Comparison of ENCODE assay signal across 1 cellular context in the genomic region with DNA sequence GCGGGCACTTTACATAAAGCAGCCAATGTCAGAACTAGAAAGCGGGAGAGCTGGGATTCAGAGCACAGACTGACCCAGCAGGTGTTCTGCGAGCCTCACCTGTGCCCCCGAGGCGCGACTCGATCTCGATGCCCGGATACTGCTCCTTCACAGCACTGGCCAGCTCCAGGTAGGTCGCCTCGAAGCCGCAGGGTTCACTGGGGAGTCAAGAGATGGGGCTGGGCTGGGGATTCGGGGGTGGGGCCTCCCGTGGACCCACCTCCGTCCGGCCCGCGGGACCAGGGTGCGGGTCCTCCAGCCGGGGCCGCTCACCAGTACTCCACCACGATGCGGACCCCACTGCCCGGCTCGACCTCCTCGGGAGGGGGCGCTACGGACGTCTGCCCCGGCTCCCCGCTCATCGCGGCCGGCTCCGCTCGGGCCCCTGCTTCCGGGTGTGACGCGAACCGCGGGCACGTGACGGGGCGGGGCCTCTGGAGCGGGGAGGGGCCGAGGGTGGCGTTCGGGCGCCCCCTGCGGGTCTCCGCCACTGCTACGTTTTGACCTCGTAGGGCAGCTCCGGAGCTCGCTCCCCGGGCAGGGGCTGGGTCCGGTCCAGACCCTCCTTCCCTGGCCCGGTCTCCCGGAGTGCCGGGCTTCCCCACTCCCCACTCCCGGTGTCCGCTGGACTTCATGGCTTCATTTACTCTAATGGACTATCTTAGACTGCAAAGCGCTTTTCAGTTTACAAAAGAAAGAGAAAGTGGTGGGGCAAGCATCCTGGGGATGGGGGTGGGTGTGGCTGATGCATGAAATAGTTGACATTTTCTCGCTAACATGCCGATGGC.
TF ChIP-seq lines count a peak whose summit lies in the region.

A gene with protein sequence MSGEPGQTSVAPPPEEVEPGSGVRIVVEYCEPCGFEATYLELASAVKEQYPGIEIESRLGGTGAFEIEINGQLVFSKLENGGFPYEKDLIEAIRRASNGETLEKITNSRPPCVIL (minus strand): TSS at position 438 of the 827 bp plus-strand sequence. CDS start 37 bp downstream, at position 401.

TF ChIP-seq in GM12878, 131 proteins besides CTCF, POLR2A, EP300 and RAD21 (continued from another document):
- TF ChIP-seq SRF (IDR thresholded peaks at IDR 0.05; ENCODE audit: low read depth in 2 of 2, low read length in 2 of 2) (0 out of 4 replicates have a peak, but pooled peaks of 1 of the 2 experiments have one; percentile 8), CREB1 (IDR thresholded peaks at IDR 0.05; ENCODE audit: low read depth) (peak; percentile 92), IKZF1 (conservative IDR thresholded peaks at IDR 0.05) (peak; percentile 62), GATAD2B (conservative IDR thresholded peaks at IDR 0.05; ENCODE audit: low read depth) (peak; percentile 94), HCFC1 (IDR thresholded peaks at IDR 0.05; ENCODE audit: low read length) (0 out of 2 replicates have a peak, but pooled peaks have one; percentile 18), BACH1 (IDR thresholded peaks at IDR 0.05; ENCODE audit: borderline replicate concordance) (peak; percentile 78), POLR2AphosphoS2 (IDR thresholded peaks at IDR 0.05; ENCODE audit: low read depth, low read length) (peak; percentile 72; the same call in 1 of the 2 replicates), IRF4 (IDR thresholded peaks at IDR 0.05; ENCODE audit: low read depth, low read length) (0 out of 2 replicates have a peak, but pooled peaks have one; percentile 5), SUPT20H (IDR thresholded peaks at IDR 0.05; ENCODE audit: borderline replicate concordance, control insufficient read depth, low read depth, low read length) (no peak), ZSCAN29 (IDR thresholded peaks at IDR 0.05) (0 out of 2 replicates have a peak, but pooled peaks have one; percentile 34), TCF12 (IDR thresholded peaks at IDR 0.05; ENCODE audit: low read depth, low read length) (no peak), BRCA1 (IDR thresholded peaks at IDR 0.05; ENCODE audit: low read depth, low read length) (no peak), SMARCA5 (IDR thresholded peaks at IDR 0.05) (peak; percentile 73), BHLHE40 (IDR thresholded peaks at IDR 0.05; ENCODE audit: borderline replicate concordance in 1 of 2, low read depth in 2 of 2, low read length in 1 of 2) (peak; percentile 98 to 99), NBN (IDR thresholded peaks at IDR 0.05) (no peak; the same call in 1 of the 2 replicates), TAF1 (IDR thresholded peaks at IDR 0.05; ENCODE audit: borderline replicate concordance, low read depth, low read length) (peak; percentile 59; the same call in 1 of the 2 replicates), POLR2AphosphoS5 (IDR thresholded peaks at IDR 0.05; ENCODE audit: low read length) (peak; percentile 80; the same call in 1 of the 2 replicates), SREBF1 (IDR thresholded peaks at IDR 0.05; ENCODE audit: low read length) (no peak), TARDBP (IDR thresholded peaks at IDR 0.05; ENCODE audit: borderline replicate concordance) (no peak), CREM (IDR thresholded peaks at IDR 0.05; ENCODE audit: low read depth) (peak; percentile 83), TCF3 (IDR thresholded peaks at IDR 0.05; ENCODE audit: borderline replicate concordance, insufficient read depth, low read depth, low read length) (0 out of 2 replicates have a peak, but pooled peaks have one; percentile 49), MXI1 (IDR thresholded peaks at IDR 0.05; ENCODE audit: low read depth, low read length) (peak; percentile 32), SP1 (IDR thresholded peaks at IDR 0.05; ENCODE audit: low read depth, low read length) (peak; percentile 44), ASH2L (IDR thresholded peaks at IDR 0.05; ENCODE audit: borderline replicate concordance, low read depth) (no peak), TBL1XR1 (IDR thresholded peaks at IDR 0.05; ENCODE audit: low read depth, low read length) (no peak), LARP7 (IDR thresholded peaks at IDR 0.05) (peak; percentile 73)
- TF ChIP-seq, protein P1, sequence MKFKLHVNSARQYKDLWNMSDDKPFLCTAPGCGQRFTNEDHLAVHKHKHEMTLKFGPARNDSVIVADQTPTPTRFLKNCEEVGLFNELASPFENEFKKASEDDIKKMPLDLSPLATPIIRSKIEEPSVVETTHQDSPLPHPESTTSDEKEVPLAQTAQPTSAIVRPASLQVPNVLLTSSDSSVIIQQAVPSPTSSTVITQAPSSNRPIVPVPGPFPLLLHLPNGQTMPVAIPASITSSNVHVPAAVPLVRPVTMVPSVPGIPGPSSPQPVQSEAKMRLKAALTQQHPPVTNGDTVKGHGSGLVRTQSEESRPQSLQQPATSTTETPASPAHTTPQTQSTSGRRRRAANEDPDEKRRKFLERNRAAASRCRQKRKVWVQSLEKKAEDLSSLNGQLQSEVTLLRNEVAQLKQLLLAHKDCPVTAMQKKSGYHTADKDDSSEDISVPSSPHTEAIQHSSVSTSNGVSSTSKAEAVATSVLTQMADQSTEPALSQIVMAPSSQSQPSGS (IDR thresholded peaks at IDR 0.05; ENCODE audit: low read length), result no peak
- TF ChIP-seq, protein P2, sequence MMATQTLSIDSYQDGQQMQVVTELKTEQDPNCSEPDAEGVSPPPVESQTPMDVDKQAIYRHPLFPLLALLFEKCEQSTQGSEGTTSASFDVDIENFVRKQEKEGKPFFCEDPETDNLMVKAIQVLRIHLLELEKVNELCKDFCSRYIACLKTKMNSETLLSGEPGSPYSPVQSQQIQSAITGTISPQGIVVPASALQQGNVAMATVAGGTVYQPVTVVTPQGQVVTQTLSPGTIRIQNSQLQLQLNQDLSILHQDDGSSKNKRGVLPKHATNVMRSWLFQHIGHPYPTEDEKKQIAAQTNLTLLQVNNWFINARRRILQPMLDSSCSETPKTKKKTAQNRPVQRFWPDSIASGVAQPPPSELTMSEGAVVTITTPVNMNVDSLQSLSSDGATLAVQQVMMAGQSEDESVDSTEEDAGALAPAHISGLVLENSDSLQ (IDR thresholded peaks at IDR 0.05), result no peak
- TF ChIP-seq, protein P3, sequence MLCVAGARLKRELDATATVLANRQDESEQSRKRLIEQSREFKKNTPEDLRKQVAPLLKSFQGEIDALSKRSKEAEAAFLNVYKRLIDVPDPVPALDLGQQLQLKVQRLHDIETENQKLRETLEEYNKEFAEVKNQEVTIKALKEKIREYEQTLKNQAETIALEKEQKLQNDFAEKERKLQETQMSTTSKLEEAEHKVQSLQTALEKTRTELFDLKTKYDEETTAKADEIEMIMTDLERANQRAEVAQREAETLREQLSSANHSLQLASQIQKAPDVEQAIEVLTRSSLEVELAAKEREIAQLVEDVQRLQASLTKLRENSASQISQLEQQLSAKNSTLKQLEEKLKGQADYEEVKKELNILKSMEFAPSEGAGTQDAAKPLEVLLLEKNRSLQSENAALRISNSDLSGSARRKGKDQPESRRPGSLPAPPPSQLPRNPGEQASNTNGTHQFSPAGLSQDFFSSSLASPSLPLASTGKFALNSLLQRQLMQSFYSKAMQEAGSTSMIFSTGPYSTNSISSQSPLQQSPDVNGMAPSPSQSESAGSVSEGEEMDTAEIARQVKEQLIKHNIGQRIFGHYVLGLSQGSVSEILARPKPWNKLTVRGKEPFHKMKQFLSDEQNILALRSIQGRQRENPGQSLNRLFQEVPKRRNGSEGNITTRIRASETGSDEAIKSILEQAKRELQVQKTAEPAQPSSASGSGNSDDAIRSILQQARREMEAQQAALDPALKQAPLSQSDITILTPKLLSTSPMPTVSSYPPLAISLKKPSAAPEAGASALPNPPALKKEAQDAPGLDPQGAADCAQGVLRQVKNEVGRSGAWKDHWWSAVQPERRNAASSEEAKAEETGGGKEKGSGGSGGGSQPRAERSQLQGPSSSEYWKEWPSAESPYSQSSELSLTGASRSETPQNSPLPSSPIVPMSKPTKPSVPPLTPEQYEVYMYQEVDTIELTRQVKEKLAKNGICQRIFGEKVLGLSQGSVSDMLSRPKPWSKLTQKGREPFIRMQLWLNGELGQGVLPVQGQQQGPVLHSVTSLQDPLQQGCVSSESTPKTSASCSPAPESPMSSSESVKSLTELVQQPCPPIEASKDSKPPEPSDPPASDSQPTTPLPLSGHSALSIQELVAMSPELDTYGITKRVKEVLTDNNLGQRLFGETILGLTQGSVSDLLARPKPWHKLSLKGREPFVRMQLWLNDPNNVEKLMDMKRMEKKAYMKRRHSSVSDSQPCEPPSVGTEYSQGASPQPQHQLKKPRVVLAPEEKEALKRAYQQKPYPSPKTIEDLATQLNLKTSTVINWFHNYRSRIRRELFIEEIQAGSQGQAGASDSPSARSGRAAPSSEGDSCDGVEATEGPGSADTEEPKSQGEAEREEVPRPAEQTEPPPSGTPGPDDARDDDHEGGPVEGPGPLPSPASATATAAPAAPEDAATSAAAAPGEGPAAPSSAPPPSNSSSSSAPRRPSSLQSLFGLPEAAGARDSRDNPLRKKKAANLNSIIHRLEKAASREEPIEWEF (IDR thresholded peaks at IDR 0.05; ENCODE audit: insufficient replicate concordance, low read depth, low read length), result no peak
- TF ChIP-seq, protein P4, sequence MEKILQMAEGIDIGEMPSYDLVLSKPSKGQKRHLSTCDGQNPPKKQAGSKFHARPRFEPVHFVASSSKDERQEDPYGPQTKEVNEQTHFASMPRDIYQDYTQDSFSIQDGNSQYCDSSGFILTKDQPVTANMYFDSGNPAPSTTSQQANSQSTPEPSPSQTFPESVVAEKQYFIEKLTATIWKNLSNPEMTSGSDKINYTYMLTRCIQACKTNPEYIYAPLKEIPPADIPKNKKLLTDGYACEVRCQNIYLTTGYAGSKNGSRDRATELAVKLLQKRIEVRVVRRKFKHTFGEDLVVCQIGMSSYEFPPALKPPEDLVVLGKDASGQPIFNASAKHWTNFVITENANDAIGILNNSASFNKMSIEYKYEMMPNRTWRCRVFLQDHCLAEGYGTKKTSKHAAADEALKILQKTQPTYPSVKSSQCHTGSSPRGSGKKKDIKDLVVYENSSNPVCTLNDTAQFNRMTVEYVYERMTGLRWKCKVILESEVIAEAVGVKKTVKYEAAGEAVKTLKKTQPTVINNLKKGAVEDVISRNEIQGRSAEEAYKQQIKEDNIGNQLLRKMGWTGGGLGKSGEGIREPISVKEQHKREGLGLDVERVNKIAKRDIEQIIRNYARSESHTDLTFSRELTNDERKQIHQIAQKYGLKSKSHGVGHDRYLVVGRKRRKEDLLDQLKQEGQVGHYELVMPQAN (conservative IDR thresholded peaks at IDR 0.05), result peak; percentile 80; the same call in 1 of the 2 replicates
- TF ChIP-seq, protein P5, sequence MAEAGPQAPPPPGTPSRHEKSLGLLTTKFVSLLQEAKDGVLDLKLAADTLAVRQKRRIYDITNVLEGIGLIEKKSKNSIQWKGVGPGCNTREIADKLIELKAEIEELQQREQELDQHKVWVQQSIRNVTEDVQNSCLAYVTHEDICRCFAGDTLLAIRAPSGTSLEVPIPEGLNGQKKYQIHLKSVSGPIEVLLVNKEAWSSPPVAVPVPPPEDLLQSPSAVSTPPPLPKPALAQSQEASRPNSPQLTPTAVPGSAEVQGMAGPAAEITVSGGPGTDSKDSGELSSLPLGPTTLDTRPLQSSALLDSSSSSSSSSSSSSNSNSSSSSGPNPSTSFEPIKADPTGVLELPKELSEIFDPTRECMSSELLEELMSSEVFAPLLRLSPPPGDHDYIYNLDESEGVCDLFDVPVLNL (IDR thresholded peaks at IDR 0.05; ENCODE audit: low read depth, low read length), result no peak
- TF ChIP-seq, protein P6, sequence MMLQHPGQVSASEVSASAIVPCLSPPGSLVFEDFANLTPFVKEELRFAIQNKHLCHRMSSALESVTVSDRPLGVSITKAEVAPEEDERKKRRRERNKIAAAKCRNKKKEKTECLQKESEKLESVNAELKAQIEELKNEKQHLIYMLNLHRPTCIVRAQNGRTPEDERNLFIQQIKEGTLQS (IDR thresholded peaks at IDR 0.05; ENCODE audit: borderline replicate concordance, extremely low read depth, low read depth, low read length), result peak; percentile 95
- TF ChIP-seq, protein P7, sequence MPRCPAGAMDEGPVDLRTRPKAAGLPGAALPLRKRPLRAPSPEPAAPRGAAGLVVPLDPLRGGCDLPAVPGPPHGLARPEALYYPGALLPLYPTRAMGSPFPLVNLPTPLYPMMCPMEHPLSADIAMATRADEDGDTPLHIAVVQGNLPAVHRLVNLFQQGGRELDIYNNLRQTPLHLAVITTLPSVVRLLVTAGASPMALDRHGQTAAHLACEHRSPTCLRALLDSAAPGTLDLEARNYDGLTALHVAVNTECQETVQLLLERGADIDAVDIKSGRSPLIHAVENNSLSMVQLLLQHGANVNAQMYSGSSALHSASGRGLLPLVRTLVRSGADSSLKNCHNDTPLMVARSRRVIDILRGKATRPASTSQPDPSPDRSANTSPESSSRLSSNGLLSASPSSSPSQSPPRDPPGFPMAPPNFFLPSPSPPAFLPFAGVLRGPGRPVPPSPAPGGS (IDR thresholded peaks at IDR 0.05; ENCODE audit: borderline replicate concordance, insufficient read depth, low read depth, low read length, poor library complexity, severe bottlenecking), result no peak
- TF ChIP-seq, protein P8, sequence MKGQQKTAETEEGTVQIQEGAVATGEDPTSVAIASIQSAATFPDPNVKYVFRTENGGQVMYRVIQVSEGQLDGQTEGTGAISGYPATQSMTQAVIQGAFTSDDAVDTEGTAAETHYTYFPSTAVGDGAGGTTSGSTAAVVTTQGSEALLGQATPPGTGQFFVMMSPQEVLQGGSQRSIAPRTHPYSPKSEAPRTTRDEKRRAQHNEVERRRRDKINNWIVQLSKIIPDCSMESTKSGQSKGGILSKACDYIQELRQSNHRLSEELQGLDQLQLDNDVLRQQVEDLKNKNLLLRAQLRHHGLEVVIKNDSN (IDR thresholded peaks at IDR 0.05; ENCODE audit: borderline replicate concordance, extremely low read length, insufficient read depth, low read depth, low read length), result peak; percentile 98
- TF ChIP-seq, protein P9, sequence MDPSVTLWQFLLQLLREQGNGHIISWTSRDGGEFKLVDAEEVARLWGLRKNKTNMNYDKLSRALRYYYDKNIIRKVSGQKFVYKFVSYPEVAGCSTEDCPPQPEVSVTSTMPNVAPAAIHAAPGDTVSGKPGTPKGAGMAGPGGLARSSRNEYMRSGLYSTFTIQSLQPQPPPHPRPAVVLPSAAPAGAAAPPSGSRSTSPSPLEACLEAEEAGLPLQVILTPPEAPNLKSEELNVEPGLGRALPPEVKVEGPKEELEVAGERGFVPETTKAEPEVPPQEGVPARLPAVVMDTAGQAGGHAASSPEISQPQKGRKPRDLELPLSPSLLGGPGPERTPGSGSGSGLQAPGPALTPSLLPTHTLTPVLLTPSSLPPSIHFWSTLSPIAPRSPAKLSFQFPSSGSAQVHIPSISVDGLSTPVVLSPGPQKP (IDR thresholded peaks at IDR 0.05; ENCODE audit: low read depth, low read length), result 0 out of 2 replicates have a peak, but pooled peaks have one; percentile 54
- TF ChIP-seq, protein P10, sequence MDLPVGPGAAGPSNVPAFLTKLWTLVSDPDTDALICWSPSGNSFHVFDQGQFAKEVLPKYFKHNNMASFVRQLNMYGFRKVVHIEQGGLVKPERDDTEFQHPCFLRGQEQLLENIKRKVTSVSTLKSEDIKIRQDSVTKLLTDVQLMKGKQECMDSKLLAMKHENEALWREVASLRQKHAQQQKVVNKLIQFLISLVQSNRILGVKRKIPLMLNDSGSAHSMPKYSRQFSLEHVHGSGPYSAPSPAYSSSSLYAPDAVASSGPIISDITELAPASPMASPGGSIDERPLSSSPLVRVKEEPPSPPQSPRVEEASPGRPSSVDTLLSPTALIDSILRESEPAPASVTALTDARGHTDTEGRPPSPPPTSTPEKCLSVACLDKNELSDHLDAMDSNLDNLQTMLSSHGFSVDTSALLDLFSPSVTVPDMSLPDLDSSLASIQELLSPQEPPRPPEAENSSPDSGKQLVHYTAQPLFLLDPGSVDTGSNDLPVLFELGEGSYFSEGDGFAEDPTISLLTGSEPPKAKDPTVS (IDR thresholded peaks at IDR 0.05; ENCODE audit: low read depth, low read length), result no peak
